In genomic region chr15:78065284-78065872, GRCh38 we compare ENCODE assay signal across 1 cellular context.
TF ChIP-seq lines count a peak whose summit lies in the region.

No MANE protein-coding gene starts in this region.

TF ChIP-seq in K562, 482 proteins besides CTCF, POLR2A, EP300 and RAD21 (continued from another document):
- TF ChIP-seq TEAD1 (CRISPR knock-in tag; IDR thresholded peaks at IDR 0.05) (0 out of 4 replicates have a peak, but pooled peaks of 1 of the 2 experiments have one; percentile 47), ZNF3 (CRISPR knock-in tag; IDR thresholded peaks at IDR 0.05) (no peak), U2AF1 (optimal IDR thresholded peaks at IDR 0.05; ENCODE audit: low read depth, low read length) (no peak), ESRRA (IDR thresholded peaks at IDR 0.05; ENCODE audit: borderline replicate concordance, low read depth) (peak; percentile 50; the same call in 1 of the 2 replicates), LEF1 (IDR thresholded peaks at IDR 0.05) (peak; percentile 65; the same call in 1 of the 2 replicates), ZNF436 (CRISPR knock-in tag; IDR thresholded peaks at IDR 0.05) (no peak), E2F4 (CRISPR knock-in tag; IDR thresholded peaks at IDR 0.05; ENCODE audit: low read depth) (no peak), TCF7 (IDR thresholded peaks at IDR 0.05; ENCODE audit: borderline replicate concordance) (peak; percentile 77), ETV1 (tag; conservative IDR thresholded peaks at IDR 0.05; ENCODE audit: low read depth) (peak; percentile 81), SMC3 (conservative IDR thresholded peaks at IDR 0.05; ENCODE audit: insufficient read depth, low read depth, low read length) (no peak), KLF1 (tag; IDR thresholded peaks at IDR 0.05) (no peak)
